Comparison of ENCODE assay signal across 1 cellular context in the genomic region with DNA sequence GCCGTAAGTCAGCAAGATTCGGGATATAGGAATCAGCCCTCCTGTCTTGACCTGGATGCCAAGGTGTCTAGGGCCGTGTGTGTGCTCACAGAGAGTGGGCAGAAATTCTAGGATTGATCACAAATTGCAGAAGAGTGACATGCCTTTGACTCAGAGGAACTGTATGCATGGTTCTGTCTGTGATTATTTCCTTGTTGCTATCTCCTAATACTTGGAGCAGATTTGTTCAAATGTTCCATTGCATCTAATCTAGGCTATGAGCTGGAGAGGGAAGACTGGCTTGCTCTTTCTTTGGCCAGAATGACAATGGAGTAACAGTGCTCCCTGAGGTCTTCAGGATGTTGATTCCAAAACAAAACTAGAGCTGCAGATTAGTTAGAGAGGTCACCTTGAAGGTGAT.
A peak's percentile ranks its signal among the peaks of the same experiment; 100 is the strongest.
TF ChIP-seq lines count a peak whose summit lies in the region.

No MANE protein-coding gene starts in this region.

TF ChIP-seq in K562, 482 proteins besides CTCF, POLR2A, EP300 and RAD21:
- TF ChIP-seq ESRRA (IDR thresholded peaks at IDR 0.05; ENCODE audit: borderline replicate concordance, low read depth) (peak; percentile 80), ZFP30 (CRISPR knock-in tag; IDR thresholded peaks at IDR 0.05; ENCODE audit: borderline replicate concordance) (no peak)
